9 cellular contexts compared by ENCODE assay signal in the genomic region with DNA sequence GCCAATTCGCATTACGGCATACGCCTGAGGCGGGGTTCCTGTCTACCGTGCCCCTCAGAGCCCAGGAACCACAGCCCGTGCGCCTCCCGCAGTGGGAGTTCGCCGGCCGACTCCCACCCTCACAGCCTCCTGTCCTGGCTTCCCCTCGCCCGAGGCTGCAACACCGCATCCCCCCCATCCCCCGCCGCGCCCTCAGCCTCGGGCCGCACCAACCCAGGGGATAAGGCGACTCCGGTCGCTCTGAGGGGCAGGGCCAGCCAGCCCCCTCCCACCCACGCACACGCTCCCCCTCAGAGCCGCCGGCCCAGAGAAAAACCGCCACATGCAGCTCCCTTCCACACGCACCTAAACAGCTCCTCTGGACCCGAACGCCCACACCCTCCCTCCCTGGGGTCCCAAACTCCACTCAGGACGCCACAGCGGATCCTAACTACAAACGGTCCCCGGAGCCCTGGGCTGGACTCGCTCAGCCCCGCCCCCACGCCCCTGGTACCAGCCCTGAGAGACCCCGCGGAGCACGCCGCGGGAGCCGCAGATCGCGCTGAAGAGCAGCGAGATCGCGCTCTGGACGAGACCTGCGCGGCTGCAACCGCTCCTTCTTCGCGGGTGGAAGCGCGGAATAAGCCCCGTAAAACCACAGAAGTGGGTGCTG. TPM values are rescaled to one million over a fixed set of nuclear protein-coding genes. Genes with fewer than 3 reads are reported as not detected.
DNase-seq lines count a peak whose midpoint lies in the region; ATAC-seq and TF ChIP-seq lines count a peak whose summit lies in the region.
"Had no signal": no experiment of that assay in that cellular context is flagged by ENCODE, and none has a peak within 500 bp of the region (broad histone marks: within the 10 kb centered on the region; RNA-seq: fewer than 3 reads in every experiment).

A gene with protein sequence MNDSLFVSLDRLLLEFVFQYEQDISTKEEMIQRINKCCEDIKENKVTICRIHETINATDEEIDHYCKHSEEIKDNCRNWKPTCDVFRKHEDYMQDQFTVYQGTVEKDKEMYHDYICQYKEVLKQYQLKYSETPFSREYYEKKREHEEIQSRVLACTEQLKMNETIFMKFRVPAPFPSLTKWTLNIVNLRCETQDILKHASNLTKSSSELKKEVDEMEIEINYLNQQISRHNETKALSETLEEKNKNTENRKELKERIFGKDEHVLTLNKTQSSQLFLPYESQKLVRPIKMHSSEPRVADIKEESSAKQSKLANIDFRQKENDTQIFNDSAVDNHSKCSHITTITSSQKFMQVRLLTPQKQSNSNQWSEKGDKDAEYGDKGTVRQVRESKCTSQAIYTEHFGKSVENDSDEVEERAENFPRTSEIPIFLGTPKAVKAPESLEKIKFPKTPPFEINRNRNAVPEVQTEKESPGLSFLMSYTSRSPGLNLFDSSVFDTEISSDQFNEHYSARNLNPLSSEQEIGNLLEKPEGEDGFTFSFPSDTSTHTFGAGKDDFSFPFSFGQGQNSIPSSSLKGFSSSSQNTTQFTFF (minus strand): TSS at position 464 of the 652 bp plus-strand sequence. CDS start 985 bp downstream, outside the sequence.

- intact Hi-C loops in sigmoid colon (cut with DNase I): no loop called here

- DNase-seq in GM13976 (ENCODE audit: low spot score) (peak; percentile 29), NCI-H524 (lab: John Stamatoyannopoulos, UW) (peak; percentile 81 to 90), fibroblast of gingiva (ENCODE audit: low read depth) (peak; percentile 18), sigmoid colon (no peak), NCI-H69 (lab: John Stamatoyannopoulos, UW) (no peak), GOT3 (lab: John Stamatoyannopoulos, UW) (no peak), T1000 (lab: John Stamatoyannopoulos, UW) (no peak)

- peaks cover 12 to 62% (median 30%) of the 10 kb centered on the region in 3 donors for H3K27me3 ChIP-seq in sigmoid colon

- 2 to 13% methylated on average over 57 of the region's 57 CpGs for WGBS in sigmoid colon, 2 donors

- ATAC-seq in GM21390 (IDR thresholded peaks at IDR 0.05; ENCODE audit: unreplicated experiment): no peak
- ATAC-seq: mucosa of descending colon had no signal

- H3K4me3 ChIP-seq in sigmoid colon: peak within 1 kb of the TSS; percentile 16 to 51 (median 38)
- H3K4me3 ChIP-seq: mucosa of descending colon had no signal

- H3K9me3 ChIP-seq in sigmoid colon: no peaks in the 10 kb centered on the region
- H3K9me3 ChIP-seq: mucosa of descending colon had no signal

- no peak for TF ChIP-seq POLR2A in sigmoid colon (IDR thresholded peaks at IDR 0.05)

- no peak within 1 kb of the TSS for H3K27ac ChIP-seq in sigmoid colon

- in situ Hi-C loops in GM13976 (cut with MboI; ENCODE audit: low sequenced_read_pairs, unreplicated experiment): no loop called here

- no peak for TF ChIP-seq CTCF in GM13976 (IDR thresholded peaks at IDR 0.05; ENCODE audit: borderline replicate concordance, control extremely low read depth, extremely low read depth, insufficient read depth, missing control alignments)
- TF ChIP-seq CTCF in sigmoid colon (IDR thresholded peaks at IDR 0.05): no peak

- H3K36me3 ChIP-seq in sigmoid colon: no peaks in the 10 kb centered on the region

- peaks cover 0 to 9% (median 8%) of the 10 kb centered on the region in 4 donors for H3K4me1 ChIP-seq in sigmoid colon

- no peak for TF ChIP-seq EP300 in sigmoid colon (IDR thresholded peaks at IDR 0.05)

RNA-seq across cellular contexts. Expression of the gene that starts here (rescaled TPM):
- 1 to 10 TPM in 1 of 4 donors, under 1 TPM in 2, not detected in 1; 0.16 to 1.6 (median 0.36) TPM for total RNA-seq in sigmoid colon
- polyA plus RNA-seq in sigmoid colon: not detected

Comparison
In these comparisons a context has a peak if more than half of its experiments do, and no peak if none do; other contexts are left out.
1. DNase-seq: peak in GM13976 (single experiment), NCI-H524 (2 of 2) and fibroblast of gingiva (single experiment); none in sigmoid colon (single experiment), NCI-H69 (single experiment), GOT3 (single experiment) and T1000 (single experiment).